ENCODE assay signal across 9 cellular contexts in genomic region chr9:35907732-35908483, GRCh38. TPM values are rescaled to one million over a fixed set of nuclear protein-coding genes. Genes with fewer than 3 reads are reported as not detected.
A peak's percentile ranks its signal among the peaks of the same experiment; 100 is the strongest.
DNase-seq lines count a peak whose midpoint lies in the region; ATAC-seq and TF ChIP-seq lines count a peak whose summit lies in the region.
"Had no signal": no experiment of that assay in that cellular context is flagged by ENCODE, and none has a peak within 500 bp of the region (broad histone marks: within the 10 kb centered on the region; RNA-seq: fewer than 3 reads in every experiment).

No MANE protein-coding gene starts in this region.

- peak; percentile 49 to 61 (median 54) for ATAC-seq in T-cell (replicated peaks in 1 of 4)
- ATAC-seq in GM21360 (IDR thresholded peaks at IDR 0.05; ENCODE audit: unreplicated experiment): no peak
- no peak for ATAC-seq in GM18861 (IDR thresholded peaks at IDR 0.05; ENCODE audit: unreplicated experiment)

- POLR2A ChIA-PET in T-cell (lab: Charles Lee): no interaction called here

- DNase-seq in AG20443 (ENCODE audit: low spot score): peak; percentile 82
- peak; percentile 97 for DNase-seq in HS-27A (ENCODE audit: low read depth)
- peak in 2 of 34 experiments; percentile 15 to 17 for DNase-seq in T-cell
- peak; percentile 99 for DNase-seq in fibroblast of mammary gland (ENCODE audit: low read depth)
- DNase-seq in cortex of kidney (lab: John Stamatoyannopoulos, UW): no peak
- DNase-seq: naive B cell had no signal

- H3K4me1 Mint-ChIP-seq in T-cell: peaks cover 62 to 78% (median 66%) of the 10 kb centered on the region in 3 donors
- peaks cover 70% of the 10 kb centered on the region for H3K4me1 Mint-ChIP-seq in nephron

- H3K27me3 Mint-ChIP-seq in T-cell: peaks cover 0 to under 1% of the 10 kb centered on the region in 2 donors
- H3K27me3 Mint-ChIP-seq in nephron (ENCODE audit: low read depth): no peaks in the 10 kb centered on the region

- peak overlapping the region; percentile 40 for H3K4me3 ChIP-seq in fibroblast of mammary gland (ENCODE audit: control insufficient read depth, low read depth, low read length)

- H3K4me3 Mint-ChIP-seq in T-cell (peak overlapping the region in 1 of 3 donors; percentile 89), nephron (peak overlapping the region; percentile 6 to 57 (median 44))
- H3K4me3 Mint-ChIP-seq: naive B cell had no signal

- H3K27ac Mint-ChIP-seq in T-cell (peak overlapping the region; percentile 88 to 99), nephron (peak overlapping the region; percentile 96 to 99 (median 96))

- TF ChIP-seq CTCF in fibroblast of mammary gland (conservative IDR thresholded peaks at IDR 0.05; ENCODE audit: control insufficient read depth, insufficient read depth, low read depth, low read length): no peak
- no peak for TF ChIP-seq CTCF in nephron (IDR thresholded peaks at IDR 0.05; ENCODE audit: unreplicated experiment in 3 of 3)

- H3K9me3 Mint-ChIP-seq in T-cell: no peaks in the 10 kb centered on the region
- no peaks in the 10 kb centered on the region for H3K9me3 Mint-ChIP-seq in nephron
- H3K9me3 Mint-ChIP-seq: naive B cell had no signal

- H3K36me3 Mint-ChIP-seq in T-cell (no peaks in the 10 kb centered on the region), nephron (ENCODE audit: low read depth) (no peaks in the 10 kb centered on the region)
- H3K36me3 Mint-ChIP-seq: naive B cell had no signal

- CTCF ChIA-PET in T-cell (lab: Charles Lee): interaction anchor here in 1 of 2 donors (0.6 kb wide), 1 partner anchor 39 kb away, joined by 3 read pairs; no protein-coding TSS in a partner anchor

RNA-seq across cellular contexts. Expression of gene SPAAR, which starts 1.4 kb away (rescaled TPM):
- total RNA-seq in T-cell: not detected

RNA-seq across cellular contexts. Expression of gene HRCT1, which starts 1.9 kb away (rescaled TPM):
- not detected for total RNA-seq in T-cell

RNA-seq across cellular contexts. Expression of gene OR13J1, which starts 37.7 kb away (rescaled TPM):
- not detected for total RNA-seq in T-cell

RNA-seq across cellular contexts. Expression of gene OR2S2, which starts 50.0 kb away (rescaled TPM):
- not detected for total RNA-seq in T-cell

Comparison
In these comparisons a context has a peak if more than half of its experiments do, and no peak if none do; other contexts are left out.
1. ATAC-seq: peak in T-cell (4 of 4); none in GM21360 (single experiment) and GM18861 (single experiment).